Comparison of ENCODE assay signal across 7 cellular contexts in genomic region chr22:37197451-37198289, GRCh38. TPM values are rescaled to one million over a fixed set of nuclear protein-coding genes. Genes with fewer than 3 reads are reported as not detected.
DNase-seq lines count a peak whose midpoint lies in the region; ATAC-seq and TF ChIP-seq lines count a peak whose summit lies in the region.

No MANE protein-coding gene starts in this region.

- TF ChIP-seq CTCF in neural progenitor cell (IDR thresholded peaks at IDR 0.05) (no peak), GM13976 (IDR thresholded peaks at IDR 0.05; ENCODE audit: borderline replicate concordance, control extremely low read depth, extremely low read depth, insufficient read depth, missing control alignments) (no peak)

- H3F3A ChIP-seq in neural progenitor cell (ENCODE audit: low read depth) = peaks cover 14% of the 10 kb centered on the region

- peak overlapping the region; percentile 94 for H3K4me2 ChIP-seq in neural progenitor cell

- H3K4me3 Mint-ChIP-seq in neural progenitor cell = peak overlapping the region; percentile 87

- H3K27me3 Mint-ChIP-seq in neural progenitor cell (ENCODE audit: insufficient read depth, low read depth) = peaks cover 4% of the 10 kb centered on the region

- no peaks in the 10 kb centered on the region for H3K9me3 ChIP-seq in neural progenitor cell (ENCODE audit: low read depth)

- no peaks in the 10 kb centered on the region for H4K20me1 ChIP-seq in neural progenitor cell (ENCODE audit: low read depth)

- in situ Hi-C loops in SK-MEL-5 (cut with HindIII; ENCODE audit: low pct_unique_long_range_greater_than_20kb, low sequenced_read_pairs) (loop anchor here (25.0 kb wide), 1 partner anchor 135 kb away; the partner anchor contains the start of gene KCTD17), GM13976 (cut with MboI; ENCODE audit: low sequenced_read_pairs, unreplicated experiment) (loop anchor here (10.0 kb wide), 1 partner anchor 113 kb away; no protein-coding TSS in a partner anchor)

- H3K27ac ChIP-seq in epithelial cell of prostate = peak overlapping the region; percentile 93
- H3K27ac ChIP-seq in neural progenitor cell = no peak overlapping the region

- no peak overlapping the region for H2AFZ ChIP-seq in neural progenitor cell (replicated peaks)

- peaks cover 26% of the 10 kb centered on the region for H3K4me1 Mint-ChIP-seq in neural progenitor cell

- H3K27ac Mint-ChIP-seq in neural progenitor cell = peak overlapping the region; percentile 42

- H3K4me1 ChIP-seq in neural progenitor cell = no peaks in the 10 kb centered on the region

- no peaks in the 10 kb centered on the region for H3K79me2 ChIP-seq in neural progenitor cell (ENCODE audit: low read depth)

- DNase-seq in HCEC 1CT (peak; percentile 46), SK-MEL-5 (ENCODE audit: low read depth, low spot score) (peak; percentile 60), epithelial cell of prostate (ENCODE audit: low read depth, low spot score) (peak; percentile 78), neural progenitor cell (ENCODE audit: low spot score) (no peak), 8988T (no peak), GM13976 (ENCODE audit: low spot score) (no peak)

- no peaks in the 10 kb centered on the region for H3K27me3 ChIP-seq in neural progenitor cell

- peak overlapping the region; percentile 60 for H3K4me3 ChIP-seq in neural progenitor cell

- no peaks in the 10 kb centered on the region for H3K36me3 ChIP-seq in neural progenitor cell

- H3K9me3 Mint-ChIP-seq in neural progenitor cell = peaks cover 11% of the 10 kb centered on the region

- peaks cover 6% of the 10 kb centered on the region for H3K36me3 Mint-ChIP-seq in neural progenitor cell

- ATAC-seq in HG02973 (IDR thresholded peaks at IDR 0.05; ENCODE audit: unreplicated experiment) = no peak

- no peak overlapping the region for H3K9ac ChIP-seq in neural progenitor cell

RNA-seq across cellular contexts. Expression of gene C1QTNF6, which starts 9.6 kb away (rescaled TPM):
- 5.9 and 7.6 TPM in 2 replicates for total RNA-seq in SK-MEL-5 (2014; rRNA removed; shearing (Covaris generic))
- 14.7 and 17.1 TPM in 2 replicates for polyA plus RNA-seq in SK-MEL-5 (2015; cell fraction: cytosol; rRNA removed)
- 41.9 and 49.4 TPM in 2 replicates for polyA plus RNA-seq in SK-MEL-5 (2015; cell fraction: nucleus; rRNA removed)
- 7.2 and 12.2 TPM in 2 replicates for total RNA-seq in neural progenitor cell (ENCODE audit: low replicate concordance)

RNA-seq across cellular contexts. Expression of gene SSTR3, which starts 14.6 kb away (rescaled TPM):
- total RNA-seq in SK-MEL-5 (2014; rRNA removed; shearing (Covaris generic)) = not detected in 2 replicates
- not detected in 2 replicates for polyA plus RNA-seq in SK-MEL-5 (2015; cell fraction: cytosol; rRNA removed)
- polyA plus RNA-seq in SK-MEL-5 (2015; cell fraction: nucleus; rRNA removed) = not detected in 2 replicates
- total RNA-seq in neural progenitor cell (ENCODE audit: low replicate concordance) = 0.19 and 0.53 TPM in 2 replicates

RNA-seq across cellular contexts. Expression of gene RAC2, which starts 46.4 kb away (rescaled TPM):
- not detected in 2 replicates for total RNA-seq in SK-MEL-5 (2014; rRNA removed; shearing (Covaris generic))
- polyA plus RNA-seq in SK-MEL-5 (2015; cell fraction: cytosol; rRNA removed) = 0.14 TPM in 1 of 2 replicates, not detected in the other
- polyA plus RNA-seq in SK-MEL-5 (2015; cell fraction: nucleus; rRNA removed) = not detected in 2 replicates
- 1.7 and 2.1 TPM in 2 replicates for total RNA-seq in neural progenitor cell (ENCODE audit: low replicate concordance)

RNA-seq across cellular contexts. Expression of gene IL2RB, which starts 48.0 kb away (rescaled TPM):
- 0.03 TPM in 1 of 2 replicates, not detected in the other for total RNA-seq in SK-MEL-5 (2014; rRNA removed; shearing (Covaris generic))
- 0.33 and 0.82 TPM in 2 replicates for polyA plus RNA-seq in SK-MEL-5 (2015; cell fraction: cytosol; rRNA removed)
- polyA plus RNA-seq in SK-MEL-5 (2015; cell fraction: nucleus; rRNA removed) = 0.39 TPM in 1 of 2 replicates, not detected in the other
- 0.62 TPM in 1 of 2 replicates, not detected in the other for total RNA-seq in neural progenitor cell (ENCODE audit: low replicate concordance)

Comparison
In these comparisons a context has a peak if more than half of its experiments do, and no peak if none do; other contexts are left out.
1. DNase-seq: peak in HCEC 1CT (single experiment), SK-MEL-5 (single experiment) and epithelial cell of prostate (single experiment); none in neural progenitor cell (single experiment), 8988T (single experiment) and GM13976 (single experiment).